In genomic region chr5:160938532-160938931, GRCh38 we compare ENCODE assay signal across 12 cellular contexts.
A peak's percentile ranks its signal among the peaks of the same experiment; 100 is the strongest.
DNase-seq lines count a peak whose midpoint lies in the region; ATAC-seq, FAIRE-seq and TF ChIP-seq lines count a peak whose summit lies in the region.
"Had no signal": no experiment of that assay in that cellular context is flagged by ENCODE, and none has a peak within 500 bp of the region (broad histone marks: within the 10 kb centered on the region; RNA-seq: fewer than 3 reads in every experiment).

No MANE protein-coding gene starts in this region.

- FAIRE-seq in A549 (lab: Jason Lieb, UNC) (no peak), kidney (lab: Jason Lieb, UNC) (no peak)

- TF ChIP-seq CTCF in A549 (IDR thresholded peaks at IDR 0.05) (no peak), RWPE1 (conservative IDR thresholded peaks at IDR 0.05; ENCODE audit: low read depth) (no peak), kidney (IDR thresholded peaks at IDR 0.05; ENCODE audit: borderline replicate concordance, extremely low read depth, insufficient read depth) (no peak)

- H3K9me3 ChIP-seq in A549: no peaks in the 10 kb centered on the region
- H3K9me3 ChIP-seq in kidney (ENCODE audit: control insufficient read depth in 1 of 2, low read length in 2 of 2): no peaks in the 10 kb centered on the region
- H3K9me3 ChIP-seq: BE2C, uterus had no signal

- no peak overlapping the region for H3K4me2 ChIP-seq in A549

- H3K4me1 ChIP-seq in A549 (no peaks in the 10 kb centered on the region), kidney (ENCODE audit: control insufficient read depth in 1 of 2, insufficient read depth in 1 of 2, low read depth in 1 of 2, low read length in 2 of 2) (peaks cover 0 to 3% of the 10 kb centered on the region in 2 donors)
- H3K4me1 ChIP-seq: BE2C, uterus had no signal

- no peak for TF ChIP-seq POLR2A in A549 (IDR thresholded peaks at IDR 0.05; ENCODE audit: low read length)

- peak in 1 of 2 experiments; percentile 19 for DNase-seq in A549 (ENCODE audit: low read depth in 1 of 2, low spot score in 1 of 2)
- DNase-seq in LHCN-M2 (ENCODE audit: low read depth): peak; percentile 6
- DNase-seq in RWPE1 (ENCODE audit: low spot score): peak; percentile 67
- DNase-seq in kidney: peak; percentile 83
- no peak for DNase-seq in stimulated activated CD4-positive, alpha-beta T cell treated with anti-CD3 and anti-CD28 coated beads, Interleukin-12 subunit alpha, Interleukin-12 subunit beta, amount 100 ng/mL, for 4 hours
- DNase-seq in GDM1 (lab: John Stamatoyannopoulos, UW): no peak
- no peak for DNase-seq in superior temporal gyrus (ENCODE audit: extremely low spot score)
- DNase-seq: BE2C, erythroblast, islet precursor cell had no signal

- H3K27ac ChIP-seq in A549 (0 out of 6 replicates have a peak overlapping the region, but pooled peaks of 1 of the 2 experiments have one; percentile 36), RWPE1 (peak overlapping the region; percentile 88), kidney (ENCODE audit: low read depth in 2 of 2, low read length in 2 of 2) (no peak overlapping the region)
- H3K27ac ChIP-seq: uterus had no signal

- H3K4me3 ChIP-seq in A549 (no peak overlapping the region), kidney (ENCODE audit: low read length in 2 of 2) (no peak overlapping the region)
- H3K4me3 ChIP-seq: uterus had no signal

- 78% methylated on average over 4 of the region's 4 CpGs for WGBS in A549 (ENCODE audit: missing lambda C conversion rate)

- no peak for TF ChIP-seq EP300 in A549 (IDR thresholded peaks at IDR 0.05)

- POLR2A ChIA-PET in A549 (lab: Yijun Ruan, JAX) (no interaction called here), RWPE1 (lab: Yijun Ruan, JAX; ENCODE audit: low non-redundant PET) (no interaction called here)

- TF ChIP-seq RAD21 in A549 (conservative IDR thresholded peaks at IDR 0.05 in 1 of 2, IDR thresholded peaks at IDR 0.05 in 1 of 2): no peak

- H3K36me3 ChIP-seq in kidney (ENCODE audit: control insufficient read depth in 1 of 2, insufficient read depth in 2 of 2, low read length in 2 of 2): no peaks in the 10 kb centered on the region
- H3K36me3 ChIP-seq: BE2C, uterus had no signal

- H3K9ac ChIP-seq in kidney (ENCODE audit: low read length in 2 of 2): no peak overlapping the region

- intact Hi-C loops in kidney (cut with DNase I): no loop called here

- CTCF ChIA-PET in A549 (lab: Yijun Ruan, JAX): no interaction called here
- CTCF ChIA-PET in RWPE1 (lab: Yijun Ruan, JAX): interaction anchor here (0.6 to 1.1 kb wide), 3 partner anchors 10 to 151 kb away, joined by 3 to 4 read pairs (median 4); no protein-coding TSS in a partner anchor

- ATAC-seq in A549 (no peak), HG02981 (IDR thresholded peaks at IDR 0.05; ENCODE audit: unreplicated experiment) (no peak)

TF ChIP-seq in A549, 52 proteins besides CTCF, POLR2A, EP300 and RAD21:
- TF ChIP-seq ZSCAN20 (CRISPR knock-in tag; IDR thresholded peaks at IDR 0.05): no peak
- peak; percentile 61; the same call in 1 of the 2 replicates for TF ChIP-seq NFE2L2 (conservative IDR thresholded peaks at IDR 0.05; ENCODE audit: low read length)
- peak; percentile 41 for TF ChIP-seq MAFK (IDR thresholded peaks at IDR 0.05; ENCODE audit: partially characterized antibody)

Comparison
In these comparisons a context has a peak if more than half of its experiments do, and no peak if none do; other contexts are left out.
1. DNase-seq: peak in LHCN-M2 (single experiment), RWPE1 (single experiment) and kidney (single experiment); none in stimulated activated CD4-positive, alpha-beta T cell treated with anti-CD3 and anti-CD28 coated beads, Interleukin-12 subunit alpha, Interleukin-12 subunit beta, amount 100 ng/mL, for 4 hours (single experiment), GDM1 (single experiment) and superior temporal gyrus (single experiment).